1 cellular context compared by ENCODE assay signal in genomic region chr15:51245628-51246027, GRCh38.
A peak's percentile ranks its signal among the peaks of the same experiment; 100 is the strongest.
TF ChIP-seq lines count a peak whose summit lies in the region.

No MANE protein-coding gene starts in this region.

TF ChIP-seq in K562, 482 proteins besides CTCF, POLR2A, EP300 and RAD21 (continued from another document):
- peak; percentile 68 for TF ChIP-seq RBM25 (IDR thresholded peaks at IDR 0.05; ENCODE audit: low read depth, low read length, severe bottlenecking)
- TF ChIP-seq NR0B1 (IDR thresholded peaks at IDR 0.05; ENCODE audit: partially characterized antibody) = no peak
- peak; percentile 46; the same call in 1 of the 2 replicates for TF ChIP-seq BCOR (IDR thresholded peaks at IDR 0.05)
- no peak for TF ChIP-seq TCF7L2 (IDR thresholded peaks at IDR 0.05; ENCODE audit: low read depth, low read length)
- no peak for TF ChIP-seq ZFX (CRISPR knock-in tag; IDR thresholded peaks at IDR 0.05)
TF ChIP-seq in K562: peak in this region for 4.
